In the genomic region with DNA sequence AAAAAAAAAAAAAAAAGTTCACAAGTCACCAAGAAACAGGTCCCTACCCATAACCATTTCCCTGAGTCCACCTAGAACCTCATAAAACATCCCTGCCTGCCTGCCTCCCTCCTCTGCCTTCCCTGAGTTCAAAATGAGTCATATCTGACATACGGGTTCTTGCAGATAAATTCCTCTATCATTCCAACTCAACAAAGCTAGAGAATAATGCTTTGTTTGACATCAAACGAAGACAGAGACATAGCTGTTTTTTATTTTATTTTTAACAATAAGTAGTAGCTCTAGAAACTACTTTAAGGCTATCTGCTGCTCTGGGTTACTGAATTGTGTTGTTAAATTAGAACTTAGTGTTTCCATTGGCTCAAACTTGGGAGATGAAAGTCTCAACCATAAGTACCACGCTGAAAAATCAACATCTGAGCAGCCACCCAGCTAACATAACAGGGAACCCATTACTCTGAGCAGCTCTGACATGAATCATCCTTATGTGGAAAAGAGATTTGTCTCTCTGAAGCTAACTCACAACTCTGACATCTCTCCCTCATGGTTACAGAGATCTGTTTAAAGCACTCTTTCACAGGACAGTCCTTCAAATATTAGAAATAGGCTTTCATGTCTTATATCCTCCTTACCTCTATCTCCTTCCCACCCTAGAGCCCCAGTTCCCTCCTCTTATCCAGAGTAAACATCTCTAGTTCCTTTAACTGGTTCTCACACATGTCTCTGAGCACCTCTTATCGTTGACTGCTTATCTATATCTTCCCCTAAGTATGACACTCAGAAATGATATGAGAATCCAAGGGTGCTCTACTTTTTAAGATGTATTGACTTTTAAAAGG, we compare ENCODE assay signal across 8 cellular contexts. TPM values are rescaled to one million over a fixed set of nuclear protein-coding genes. Genes with fewer than 3 reads are reported as not detected.
A peak's percentile ranks its signal among the peaks of the same experiment; 100 is the strongest.
DNase-seq lines count a peak whose midpoint lies in the region; ATAC-seq and TF ChIP-seq lines count a peak whose summit lies in the region.

No MANE protein-coding gene starts in this region.

- peak; percentile 45 for DNase-seq in CMK (ENCODE audit: low read depth)
- DNase-seq in OCI-M2 (lab: John Stamatoyannopoulos, UW; ENCODE audit: unreplicated experiment): peak; percentile 77
- DNase-seq in dermis blood vessel endothelial cell: peak; percentile 71
- no peak for DNase-seq in neural crest cell (ENCODE audit: low read depth, low spot score)
- no peak for DNase-seq in nucleus accumbens (lab: John Stamatoyannopoulos, UW)
- DNase-seq in NAMALWA (ENCODE audit: low spot score): no peak
- no peak for DNase-seq in dedifferentiated amniotic fluid mesenchymal stem cell (ENCODE audit: extremely low spot score)

- H3K27me3 Mint-ChIP-seq in neural crest cell (ENCODE audit: low read depth): no peaks in the 10 kb centered on the region

- no peak for TF ChIP-seq CTCF in neural crest cell (conservative IDR thresholded peaks at IDR 0.05)

- peaks cover 25% of the 10 kb centered on the region for H3K4me1 Mint-ChIP-seq in neural crest cell

- H3K9me3 Mint-ChIP-seq in neural crest cell: peaks cover 4% of the 10 kb centered on the region

- H3K36me3 Mint-ChIP-seq in neural crest cell (ENCODE audit: low read depth): peaks cover 17% of the 10 kb centered on the region

- ATAC-seq in GM21390 (IDR thresholded peaks at IDR 0.05; ENCODE audit: unreplicated experiment): no peak

- peak overlapping the region; percentile 83 for H3K27ac Mint-ChIP-seq in neural crest cell (ENCODE audit: unreplicated experiment)

- no peak overlapping the region for H3K4me3 Mint-ChIP-seq in neural crest cell

RNA-seq across cellular contexts. Expression of gene TMEM245, which starts 12.1 kb away (rescaled TPM):
- total RNA-seq in dermis blood vessel endothelial cell: 82.4 and 119 TPM in 2 replicates
- total RNA-seq in neural crest cell: 38.7 and 42.7 TPM in 2 replicates

RNA-seq across cellular contexts. Expression of gene FRRS1L, which starts 59.4 kb away (rescaled TPM):
- total RNA-seq in dermis blood vessel endothelial cell: under 0.01 and 0.05 TPM in 2 replicates
- 3.4 and 3.9 TPM in 2 replicates for total RNA-seq in neural crest cell

Comparison
In these comparisons a context has a peak if more than half of its experiments do, and no peak if none do; other contexts are left out.
1. DNase-seq: peak in CMK (single experiment), OCI-M2 (single experiment) and dermis blood vessel endothelial cell (single experiment); none in neural crest cell (single experiment), nucleus accumbens (0 of 56), NAMALWA (single experiment) and dedifferentiated amniotic fluid mesenchymal stem cell (single experiment).